In genomic region chr2:64522843-64523428, GRCh38 we compare ENCODE assay signal across 8 cellular contexts. TPM values are rescaled to one million over a fixed set of nuclear protein-coding genes. Genes with fewer than 3 reads are reported as not detected.
DNase-seq lines count a peak whose midpoint lies in the region; ATAC-seq and TF ChIP-seq lines count a peak whose summit lies in the region.

No MANE protein-coding gene starts in this region.

- H3K4me1 ChIP-seq in ES-I3 (ENCODE audit: insufficient read depth, low read length) (no peaks in the 10 kb centered on the region; the same call in 1 of the 2 replicates), heart right ventricle (peaks cover 0 to 41% (median 25%) of the 10 kb centered on the region in 9 donors), psoas muscle (peaks cover 20% of the 10 kb centered on the region), uterus (no peaks in the 10 kb centered on the region)

- DNase-seq in NCI-H1092 treated with DMSO at 0.1 percent for 48 hours (lab: John Stamatoyannopoulos, UW) (peak; percentile 84), SKM-1 treated with dmso at 0.1 percent for 144 hours (lab: John Stamatoyannopoulos, UW; ENCODE audit: unreplicated experiment) (peak; percentile 78), heart right ventricle (peak; percentile 16 to 70), psoas muscle (peak; percentile 42 to 52), uterus (peak; percentile 45 to 72)
- DNase-seq in activated naive CD8-positive, alpha-beta T cell treated with anti-CD3 and anti-CD28 coated beads, Interleukin-2, amount 50 U/mL, for 16 hours (ENCODE audit: low read depth, low spot score): peak; percentile 60

- TF ChIP-seq CTCF in heart right ventricle (IDR thresholded peaks at IDR 0.05): peak; percentile 72 to 92 (median 85)
- TF ChIP-seq CTCF in psoas muscle (IDR thresholded peaks at IDR 0.05): peak; percentile 82
- TF ChIP-seq CTCF in uterus (IDR thresholded peaks at IDR 0.05): peak; percentile 77 to 85 (median 80)

- WGBS in heart right ventricle, 2 donors: 0% methylated on average over 16 of the region's 16 CpGs
- 0% methylated on average over 16 of the region's 16 CpGs for WGBS in psoas muscle, 3 donors

- ATAC-seq in heart right ventricle: no peak
- peak in 1 of 4 donors; percentile 31 for ATAC-seq in psoas muscle
- no peak for ATAC-seq in GM21390 (IDR thresholded peaks at IDR 0.05; ENCODE audit: unreplicated experiment)

- H3K27me3 ChIP-seq in heart right ventricle (no peaks in the 10 kb centered on the region), psoas muscle (ENCODE audit: insufficient read depth in 3 of 3, low read length in 2 of 3) (no peaks in the 10 kb centered on the region), uterus (no peaks in the 10 kb centered on the region)

- intact Hi-C loops in heart right ventricle (cut with DNase I) (loop anchor here (2.0 to 10.0 kb wide), 11 partner anchors 34 to 350 kb away; partner anchors contain the start of gene SERTAD2 (in 1 of the 10)), psoas muscle (cut with DNase I) (loop anchor here (2.0 to 5.0 kb wide), 3 partner anchors 39 to 344 kb away; no protein-coding TSS in a partner anchor), uterus (cut with DNase I; ENCODE audit: low total_unique reads) (loop anchor here (5.0 kb wide), 1 partner anchor 334 kb away; no protein-coding TSS in a partner anchor)

- H3K36me3 ChIP-seq in ES-I3 (ENCODE audit: insufficient read depth, low read length): no peaks in the 10 kb centered on the region
- no peaks in the 10 kb centered on the region for H3K36me3 ChIP-seq in heart right ventricle
- H3K36me3 ChIP-seq in psoas muscle (ENCODE audit: insufficient read depth in 1 of 2, low read depth in 1 of 2): no peaks in the 10 kb centered on the region
- H3K36me3 ChIP-seq in uterus: no peaks in the 10 kb centered on the region

- peak overlapping the region in 7 of 10 donors; percentile 3 to 98 (median 95) for H3K27ac ChIP-seq in heart right ventricle
- peak overlapping the region; percentile 97 for H3K27ac ChIP-seq in psoas muscle
- H3K27ac ChIP-seq in uterus: peak overlapping the region in 1 of 2 donors; percentile 92

- peak overlapping the region; percentile 87 for H3K9ac ChIP-seq in ES-I3 (ENCODE audit: low read depth, low read length)

- no peaks in the 10 kb centered on the region for H3K9me3 ChIP-seq in ES-I3 (ENCODE audit: control insufficient read depth, insufficient read depth, low read length)
- H3K9me3 ChIP-seq in heart right ventricle: no peaks in the 10 kb centered on the region
- no peaks in the 10 kb centered on the region for H3K9me3 ChIP-seq in psoas muscle
- no peaks in the 10 kb centered on the region for H3K9me3 ChIP-seq in uterus

- peak overlapping the region; percentile 38 to 97 (median 88) for H3K4me3 ChIP-seq in heart right ventricle
- peak overlapping the region; percentile 97 for H3K4me3 ChIP-seq in psoas muscle
- peak overlapping the region; percentile 84 to 97 for H3K4me3 ChIP-seq in uterus

- no peak for TF ChIP-seq POLR2A in uterus (IDR thresholded peaks at IDR 0.05)

RNA-seq across cellular contexts. Expression of gene AFTPH, which starts 1.2 kb away (rescaled TPM):
- total RNA-seq in heart right ventricle (10 to 100 TPM in 8 of 10 donors, 1 to 10 TPM in 2; 9.8 to 12.8 (median 11.0) TPM), psoas muscle (10 to 100 TPM; 12.2 to 15.6 (median 13.0) TPM), uterus (10 to 100 TPM; 24.1 to 62.4 (median 37.4) TPM)
- polyA plus RNA-seq in heart right ventricle (10 to 100 TPM in 1 of 2 donors, 1 to 10 TPM in 1; 7.9 to 22.3 TPM), psoas muscle (10 to 100 TPM; 12.0 to 26.8 (median 13.1) TPM)
